ENCODE assay signal across 25 cellular contexts in genomic region chr6:45686841-45687569, GRCh38.
DNase-seq lines count a peak whose midpoint lies in the region; ATAC-seq and TF ChIP-seq lines count a peak whose summit lies in the region.
"Had no signal": no experiment of that assay in that cellular context is flagged by ENCODE, and none has a peak within 500 bp of the region (broad histone marks: within the 10 kb centered on the region; RNA-seq: fewer than 3 reads in every experiment).

No MANE protein-coding gene starts in this region.

- H3K9me3 Mint-ChIP-seq in immature natural killer cell = peaks cover 0 to under 1% (median 0%) of the 10 kb centered on the region in 6 donors

- H3K4me3 Mint-ChIP-seq in immature natural killer cell = no peak overlapping the region
- H3K4me3 Mint-ChIP-seq: dendritic cell treated with granulocyte-macrophage colony-stimulating factor and Interleukin-4, amounts not matched to agents 40 ng/mL and 50 ng/mL, for 4 days; mesothelial cell of epicardium had no signal

- H3K4me3 ChIP-seq in SJSA1 = no peak overlapping the region
- H3K4me3 ChIP-seq: breast epithelium, GM23248, prostate gland, skin epidermis, uterus had no signal

- ATAC-seq in GM18502 (IDR thresholded peaks at IDR 0.05; ENCODE audit: poor library complexity, unreplicated experiment) (peak; percentile 28), GM19438 (IDR thresholded peaks at IDR 0.05; ENCODE audit: low read depth, unreplicated experiment) (peak; percentile 16), HG02943 (IDR thresholded peaks at IDR 0.05; ENCODE audit: low read depth, unreplicated experiment) (peak; percentile 13), GM18505 (IDR thresholded peaks at IDR 0.05; ENCODE audit: unreplicated experiment) (no peak)
- ATAC-seq: left cardiac atrium had no signal

- no peaks in the 10 kb centered on the region for H3K36me3 ChIP-seq in SJSA1
- H3K36me3 ChIP-seq: breast epithelium, prostate gland, uterus, WERI-Rb-1 had no signal

- H3K27ac ChIP-seq in SJSA1 = peak overlapping the region; percentile 47
- H3K27ac ChIP-seq: breast epithelium, GM23248, HL-60, prostate gland, skin epidermis, uterus, WERI-Rb-1 had no signal

- peaks cover 69% of the 10 kb centered on the region for H3K4me1 ChIP-seq in SJSA1 (replicated peaks)
- H3K4me1 ChIP-seq: breast epithelium, prostate gland, uterus had no signal

- DNase-seq in SJSA1 (ENCODE audit: low read depth in 1 of 2, low spot score in 2 of 2) (no peak), midbrain (lab: John Stamatoyannopoulos, UW) (no peak), immature natural killer cell (no peak), NCI-H526 treated with DMSO at 0.1 percent for 48 hours (lab: John Stamatoyannopoulos, UW) (no peak)
- DNase-seq: foreskin melanocyte; GM23248; hypothalamus; left cardiac atrium; NCI-H187 treated with DMSO at 0.1 percent for 48 hours; SHP77; stimulated activated CD4-positive, alpha-beta T cell treated with anti-CD3 and anti-CD28 coated beads, Interleukin-4, amount 100 ng/mL, for 4 hours; substantia nigra; uterus; WERI-Rb-1 had no signal

- H3K9me3 ChIP-seq in SJSA1 (replicated peaks) = no peaks in the 10 kb centered on the region
- H3K9me3 ChIP-seq: prostate gland, uterus had no signal

- no peak overlapping the region for H3K27ac Mint-ChIP-seq in immature natural killer cell
- H3K27ac Mint-ChIP-seq: activated T-helper 2 cell treated with anti-CD3 and anti-CD28 coated beads, Interferon-gamma antibody, Interleukin-2, Interleukin-4, amounts not matched to agents 10 μg/mL and 5 μg/mL and 100 μg/mL, durations not matched to agents 14 hours and 24 hours and 36 hours; dendritic cell treated with granulocyte-macrophage colony-stimulating factor and Interleukin-4, amounts not matched to agents 40 ng/mL and 50 ng/mL, for 4 days; mesothelial cell of epicardium had no signal

- no peak for TF ChIP-seq POLR2A in GM18505 (IDR thresholded peaks at IDR 0.05; ENCODE audit: borderline replicate concordance, extremely low read depth, insufficient read depth, insufficient read length)

- H3K27me3 Mint-ChIP-seq in immature natural killer cell (ENCODE audit: low read depth in 3 of 3) = peaks cover 0 to 4% (median 2%) of the 10 kb centered on the region in 3 donors
- H3K27me3 Mint-ChIP-seq: dendritic cell treated with granulocyte-macrophage colony-stimulating factor and Interleukin-4, amounts not matched to agents 40 ng/mL and 50 ng/mL, for 4 days had no signal

- H3K27me3 ChIP-seq in SJSA1 (replicated peaks) = no peaks in the 10 kb centered on the region
- H3K27me3 ChIP-seq: breast epithelium, uterus had no signal

- no peaks in the 10 kb centered on the region for H3K36me3 Mint-ChIP-seq in immature natural killer cell
- H3K36me3 Mint-ChIP-seq: mesothelial cell of epicardium had no signal

- no peaks in the 10 kb centered on the region for H3K4me1 Mint-ChIP-seq in immature natural killer cell
- H3K4me1 Mint-ChIP-seq: mesothelial cell of epicardium had no signal
